Comparison of ENCODE assay signal across 15 cellular contexts in the genomic region with DNA sequence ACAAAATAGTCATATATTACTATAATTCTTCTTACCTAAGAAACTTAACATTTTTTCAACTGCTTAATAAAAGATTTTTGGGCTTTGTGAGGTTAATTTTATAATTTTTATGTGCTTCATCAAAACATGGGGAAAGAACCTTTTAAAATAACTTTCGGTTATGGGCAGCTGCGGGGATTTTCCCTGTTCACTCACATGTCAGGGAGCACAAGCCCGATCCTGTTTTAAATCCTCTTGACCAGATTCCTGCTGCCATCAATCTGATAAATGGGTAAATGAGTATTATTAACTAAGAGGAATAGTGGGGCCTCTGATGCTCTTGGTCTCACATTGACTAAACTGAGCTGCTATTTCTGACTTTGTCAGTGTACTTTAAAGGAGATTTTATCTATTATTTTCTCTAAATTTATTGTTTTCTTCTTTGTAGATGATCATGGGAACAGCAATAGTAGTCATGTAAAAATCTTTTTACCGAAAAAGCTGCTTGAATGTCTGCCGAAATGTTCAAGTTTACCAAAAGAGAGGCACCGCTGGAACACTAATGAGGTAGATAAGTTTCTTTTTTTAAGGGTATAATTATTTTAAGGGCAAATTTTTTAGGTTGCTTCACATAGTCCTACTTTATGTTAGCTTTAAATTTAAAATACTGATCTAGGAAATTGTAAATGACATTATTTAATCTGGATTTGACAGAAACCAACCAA.
"Had no signal": no experiment of that assay in that cellular context is flagged by ENCODE, and none has a peak within 500 bp of the region (broad histone marks: within the 10 kb centered on the region; RNA-seq: fewer than 3 reads in every experiment).

No MANE protein-coding gene starts in this region.

- H3K27me3 Mint-ChIP-seq: activated naive CD8-positive, alpha-beta T cell treated with anti-CD3 and anti-CD28 coated beads, Interleukin-2, amount 10 ng/mL, durations not matched to agents 7 days and 5 days had no signal

- H3K27ac Mint-ChIP-seq: activated naive CD8-positive, alpha-beta T cell treated with anti-CD3 and anti-CD28 coated beads, Interleukin-2, amount 10 ng/mL, durations not matched to agents 7 days and 5 days had no signal

- H3K27ac ChIP-seq: psoas muscle had no signal

- ATAC-seq: activated CD4-positive, CD25-positive, alpha-beta regulatory T cell treated with anti-CD3 and anti-CD28 coated beads, Interleukin-2, amount 50 U/mL, for 24 hours; esophagus mucosa; left ventricle myocardium superior; psoas muscle; sciatic nerve had no signal

- H3K9me3 Mint-ChIP-seq: activated naive CD8-positive, alpha-beta T cell treated with anti-CD3 and anti-CD28 coated beads, Interleukin-2, amount 10 ng/mL, durations not matched to agents 7 days and 5 days had no signal

- H3K4me3 ChIP-seq: psoas muscle, stomach, uterus had no signal

- H3K27me3 ChIP-seq: stomach, uterus had no signal

- DNase-seq: activated CD4-positive, alpha-beta T cell treated with anti-CD3 and anti-CD28 coated beads, Interleukin-2, amount 50 U/mL, for 1 hour; activated CD8-positive, alpha-beta memory T cell treated with anti-CD3 and anti-CD28 coated beads for 24 hours; activated naive CD4-positive, alpha-beta T cell; activated naive CD8-positive, alpha-beta T cell treated with anti-CD3 and anti-CD28 coated beads, Interleukin-2, amount 10 ng/mL, durations not matched to agents 7 days and 5 days; anterior cingulate cortex; glutamatergic neuron; hypothalamus; left ventricle myocardium superior; psoas muscle; stimulated activated CD4-positive, alpha-beta T cell treated with anti-CD3 and anti-CD28 coated beads, Interleukin-1b, Interleukin-23, amount 100 ng/mL, for 48 hours; stomach; uterus had no signal

- H3K4me3 Mint-ChIP-seq: activated naive CD8-positive, alpha-beta T cell treated with anti-CD3 and anti-CD28 coated beads, Interleukin-2, amount 10 ng/mL, durations not matched to agents 7 days and 5 days had no signal

- H3K9me3 ChIP-seq: psoas muscle, stomach, uterus had no signal

- H3K36me3 ChIP-seq: uterus had no signal
